In the genomic region with DNA sequence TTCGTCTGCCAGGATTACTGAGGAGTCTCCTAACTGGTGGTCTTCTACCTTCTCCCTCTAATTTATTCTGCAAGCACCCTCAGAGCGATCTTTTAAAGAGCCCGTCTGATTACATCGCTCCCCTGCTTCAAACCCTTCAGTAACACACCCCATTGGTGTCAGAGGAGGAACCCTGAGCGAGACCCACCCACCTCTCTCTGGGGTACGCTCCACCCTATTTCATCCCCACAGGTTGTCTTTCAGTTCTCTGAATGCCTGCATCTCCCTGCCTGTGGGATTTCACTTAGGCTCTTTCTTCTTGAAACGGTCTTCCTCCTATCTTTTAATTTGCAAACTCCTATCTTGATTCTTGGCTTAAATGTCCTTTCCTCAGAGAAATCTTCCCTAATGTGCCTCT, we compare ENCODE assay signal across 15 cellular contexts. TPM values are rescaled to one million over a fixed set of nuclear protein-coding genes. Genes with fewer than 3 reads are reported as not detected.
"Had no signal": no experiment of that assay in that cellular context is flagged by ENCODE, and none has a peak within 500 bp of the region (broad histone marks: within the 10 kb centered on the region; RNA-seq: fewer than 3 reads in every experiment).

No MANE protein-coding gene starts in this region.

- ATAC-seq: effector memory CD8-positive, alpha-beta T cell; naive thymus-derived CD4-positive, alpha-beta T cell had no signal

- H3K4me1 ChIP-seq: parathyroid adenoma, thyroid gland had no signal

- H3K9me3 ChIP-seq: thyroid gland had no signal

- H3K4me3 ChIP-seq: thyroid gland had no signal

- DNase-seq: activated CD4-positive, alpha-beta T cell treated with anti-CD3 and anti-CD28 coated beads, Interleukin-2, amount 50 U/mL, for 4 hours; activated gamma-delta T cell treated with Interleukin-2 at 50 U/mL for 16 hours; activated naive CD8-positive, alpha-beta T cell treated with anti-CD3 and anti-CD28 coated beads for 36 hours; activated T-cell treated with anti-CD3 and anti-CD28 coated beads for 4 hours; amygdala; effector memory CD8-positive, alpha-beta T cell; hippocampal formation; mesendoderm; naive thymus-derived CD4-positive, alpha-beta T cell; stimulated activated CD4-positive, alpha-beta T cell treated with anti-CD3 and anti-CD28 coated beads, Interleukin-4, amount 100 ng/mL, for 24 hours; SW 1271; T-helper 2 cell; thyroid gland had no signal

- H3K27ac Mint-ChIP-seq: activated naive CD8-positive, alpha-beta T cell treated with anti-CD3 and anti-CD28 coated beads for 36 hours; activated T-helper 1 cell treated with anti-CD3 and anti-CD28 coated beads, Interleukin-12 subunit alpha, Interleukin-12 subunit beta, Interleukin-2, Interleukin-4 antibody, amounts not matched to agents 30 ng/mL and 10 ng/mL and 1 ng/mL, durations not matched to agents 14 hours and 24 hours and 36 hours; naive thymus-derived CD4-positive, alpha-beta T cell had no signal

- H3K9me3 Mint-ChIP-seq: activated naive CD8-positive, alpha-beta T cell treated with anti-CD3 and anti-CD28 coated beads for 36 hours; activated T-helper 1 cell treated with anti-CD3 and anti-CD28 coated beads, Interleukin-12 subunit alpha, Interleukin-12 subunit beta, Interleukin-2, Interleukin-4 antibody, amounts not matched to agents 30 ng/mL and 10 ng/mL and 1 ng/mL, durations not matched to agents 14 hours and 24 hours and 36 hours; effector memory CD8-positive, alpha-beta T cell had no signal

- H3K36me3 ChIP-seq: thyroid gland had no signal

- H3K27me3 ChIP-seq: thyroid gland had no signal

- H3K79me2 ChIP-seq: parathyroid adenoma had no signal

- H3K36me3 Mint-ChIP-seq: activated naive CD8-positive, alpha-beta T cell treated with anti-CD3 and anti-CD28 coated beads for 36 hours; naive thymus-derived CD4-positive, alpha-beta T cell had no signal

- H3K27ac ChIP-seq: parathyroid adenoma, thyroid gland had no signal

- H3K9ac ChIP-seq: parathyroid adenoma had no signal

- H3K4me3 Mint-ChIP-seq: activated naive CD8-positive, alpha-beta T cell treated with anti-CD3 and anti-CD28 coated beads for 36 hours; activated T-helper 1 cell treated with anti-CD3 and anti-CD28 coated beads, Interleukin-12 subunit alpha, Interleukin-12 subunit beta, Interleukin-2, Interleukin-4 antibody, amounts not matched to agents 30 ng/mL and 10 ng/mL and 1 ng/mL, durations not matched to agents 14 hours and 24 hours and 36 hours; effector memory CD8-positive, alpha-beta T cell; naive thymus-derived CD4-positive, alpha-beta T cell had no signal

- H2AFZ ChIP-seq: parathyroid adenoma had no signal

- H3K4me1 Mint-ChIP-seq: activated naive CD8-positive, alpha-beta T cell treated with anti-CD3 and anti-CD28 coated beads for 36 hours; naive thymus-derived CD4-positive, alpha-beta T cell had no signal

RNA-seq across cellular contexts. Expression of gene C1orf21, which starts 39.4 kb away (rescaled TPM):
- polyA plus RNA-seq: naive thymus-derived CD4-positive, alpha-beta T cell had no signal
